Comparison of ENCODE assay signal across 22 cellular contexts in genomic region chr6:3746696-3747095, GRCh38. TPM values are rescaled to one million over a fixed set of nuclear protein-coding genes. Genes with fewer than 3 reads are reported as not detected.
A peak's percentile ranks its signal among the peaks of the same experiment; 100 is the strongest.
DNase-seq lines count a peak whose midpoint lies in the region; ATAC-seq and TF ChIP-seq lines count a peak whose summit lies in the region.
"Had no signal": no experiment of that assay in that cellular context is flagged by ENCODE, and none has a peak within 500 bp of the region (broad histone marks: within the 10 kb centered on the region; RNA-seq: fewer than 3 reads in every experiment).

No MANE protein-coding gene starts in this region.

- H3K36me3 ChIP-seq in heart left ventricle: peaks cover 0 to 5% (median 0%) of the 10 kb centered on the region in 9 donors
- no peaks in the 10 kb centered on the region for H3K36me3 ChIP-seq in sigmoid colon
- H3K36me3 ChIP-seq: upper lobe of right lung had no signal

- H3K27ac Mint-ChIP-seq in type B pancreatic cell: peak overlapping the region; percentile 35

- peaks cover 4% of the 10 kb centered on the region for H3K27me3 Mint-ChIP-seq in type B pancreatic cell

- no peaks in the 10 kb centered on the region for H3K9me3 ChIP-seq in heart left ventricle
- no peaks in the 10 kb centered on the region for H3K9me3 ChIP-seq in right cardiac atrium (ENCODE audit: control insufficient read depth, low read length)
- no peaks in the 10 kb centered on the region for H3K9me3 ChIP-seq in sigmoid colon
- H3K9me3 ChIP-seq: upper lobe of right lung had no signal

- DNase-seq in heart left ventricle: no peak
- no peak for DNase-seq in right cardiac atrium
- DNase-seq in dermis blood vessel endothelial cell: peak; percentile 8
- DNase-seq in sigmoid colon: no peak
- DNase-seq in type B pancreatic cell (ENCODE audit: extremely low spot score, unreplicated experiment): no peak
- no peak for DNase-seq in stimulated activated CD4-positive, alpha-beta T cell treated with anti-CD3 and anti-CD28 coated beads, Interleukin-2, amount 100 ng/mL, for 24 hours
- no peak for DNase-seq in NCI-H2029 treated with DMSO at 0.1 percent for 48 hours (lab: John Stamatoyannopoulos, UW)
- no peak for DNase-seq in SHP77 (lab: John Stamatoyannopoulos, UW)
- DNase-seq: activated CD8-positive, alpha-beta memory T cell treated with anti-CD3 and anti-CD28 coated beads for 24 hours; activated naive CD4-positive, alpha-beta T cell treated with anti-CD3 and anti-CD28 coated beads, Interleukin-2, amount 50 U/mL, for 16 hours; activated T-cell treated with anti-CD3 and anti-CD28 coated beads, Interleukin-2, amount 50 U/mL, for 48 hours; cortex of kidney; foreskin fibroblast; midbrain; NCI-H1694 treated with DMSO at 0.1 percent for 48 hours; NCI-H2227 treated with DMSO at 0.1 percent for 48 hours; NCI-H82; nephron progenitor cell; PC-3; T-helper 9 cell; upper lobe of right lung had no signal

- H3K27ac ChIP-seq in heart left ventricle (peak overlapping the region in 11 of 12 donors; percentile 1 to 99 (median 54)), right cardiac atrium (ENCODE audit: low read length) (no peak overlapping the region), sigmoid colon (peak overlapping the region; percentile 27 to 100 (median 88))
- H3K27ac ChIP-seq: upper lobe of right lung had no signal

- WGBS in heart left ventricle, 4 donors: 79 to 93% (median 90%) methylated on average over 7 to 8 of the region's 8 CpGs
- 87% methylated on average over 8 of the region's 8 CpGs for WGBS in right cardiac atrium
- 91 to 95% methylated on average over 8 of the region's 8 CpGs for WGBS in sigmoid colon, 2 donors

- peaks cover 18% of the 10 kb centered on the region for H3K36me3 Mint-ChIP-seq in type B pancreatic cell

- ATAC-seq in heart left ventricle (no peak), right cardiac atrium (no peak)
- ATAC-seq: left colon, PC-3, upper lobe of right lung had no signal

- peaks cover 6 to 95% (median 80%) of the 10 kb centered on the region in 12 donors for H3K4me1 ChIP-seq in heart left ventricle
- peaks cover 5% of the 10 kb centered on the region for H3K4me1 ChIP-seq in right cardiac atrium (ENCODE audit: control insufficient read depth, insufficient read depth, low read length)
- peaks cover 0 to 89% (median 84%) of the 10 kb centered on the region in 4 donors for H3K4me1 ChIP-seq in sigmoid colon

- no peak for TF ChIP-seq EP300 in sigmoid colon (IDR thresholded peaks at IDR 0.05)

- TF ChIP-seq POLR2A in heart left ventricle (IDR thresholded peaks at IDR 0.05): no peak
- no peak for TF ChIP-seq POLR2A in sigmoid colon (IDR thresholded peaks at IDR 0.05)

- H3K4me3 Mint-ChIP-seq in type B pancreatic cell: no peak overlapping the region
- H3K4me3 Mint-ChIP-seq: nephron progenitor cell had no signal

- intact Hi-C loops in heart left ventricle (cut with DNase I): loop anchor here in 6 of 10 donors (2.0 to 10.0 kb wide), 6 partner anchors 56 to 408 kb away; partner anchors contain the start of gene FAM50B (in 1 of the 6)
- intact Hi-C loops in right cardiac atrium (cut with DNase I): loop anchor here in 3 of 4 donors (5.0 to 10.0 kb wide), 4 partner anchors 81 to 238 kb away; no protein-coding TSS in a partner anchor
- intact Hi-C loops in sigmoid colon (cut with DNase I): no loop called here

- H3K9me3 Mint-ChIP-seq in type B pancreatic cell: no peaks in the 10 kb centered on the region
- H3K9me3 Mint-ChIP-seq: nephron progenitor cell had no signal

- TF ChIP-seq CTCF in heart left ventricle (IDR thresholded peaks at IDR 0.05): no peak
- no peak for TF ChIP-seq CTCF in sigmoid colon (IDR thresholded peaks at IDR 0.05)
- no peak for TF ChIP-seq CTCF in type B pancreatic cell (conservative IDR thresholded peaks at IDR 0.05)

- H3K4me3 ChIP-seq in heart left ventricle (no peak overlapping the region), right cardiac atrium (ENCODE audit: low read length) (no peak overlapping the region), sigmoid colon (no peak overlapping the region)
- H3K4me3 ChIP-seq: upper lobe of right lung had no signal

- peaks cover 0 to 3% (median 0%) of the 10 kb centered on the region in 9 donors for H3K27me3 ChIP-seq in heart left ventricle
- no peaks in the 10 kb centered on the region for H3K27me3 ChIP-seq in right cardiac atrium (ENCODE audit: control insufficient read depth, insufficient read depth)
- H3K27me3 ChIP-seq in sigmoid colon: no peaks in the 10 kb centered on the region
- H3K27me3 ChIP-seq: upper lobe of right lung had no signal

- H3K4me1 Mint-ChIP-seq in type B pancreatic cell (ENCODE audit: unreplicated experiment): peaks cover 56% of the 10 kb centered on the region

RNA-seq across cellular contexts. Expression of gene PXDC1, which starts 4.8 kb away (rescaled TPM):
- 10 to 100 TPM; 13.7 to 73.9 (median 29.1) TPM for total RNA-seq in heart left ventricle
- 10 to 100 TPM; 20.0 to 89.9 TPM for polyA plus RNA-seq in heart left ventricle
- total RNA-seq in right cardiac atrium: 10 to 100 TPM; 18.9 to 43.9 (median 24.1) TPM
- 23.7 TPM for polyA plus RNA-seq in right cardiac atrium
- 61.5 and 135 TPM in 2 replicates for total RNA-seq in dermis blood vessel endothelial cell
- 100 to 1,000 TPM in 1 of 4 donors, 10 to 100 TPM in 3; 46.7 to 116 (median 75.9) TPM for total RNA-seq in sigmoid colon
- polyA plus RNA-seq in sigmoid colon: 10 to 100 TPM in 1 of 3 donors, 1 to 10 TPM in 2; 9.0 to 22.2 (median 9.1) TPM
- total RNA-seq in type B pancreatic cell (ENCODE audit: low replicate concordance): 23.6 and 57.2 TPM in 2 replicates
